ENCODE assay signal across 15 cellular contexts in the genomic region with DNA sequence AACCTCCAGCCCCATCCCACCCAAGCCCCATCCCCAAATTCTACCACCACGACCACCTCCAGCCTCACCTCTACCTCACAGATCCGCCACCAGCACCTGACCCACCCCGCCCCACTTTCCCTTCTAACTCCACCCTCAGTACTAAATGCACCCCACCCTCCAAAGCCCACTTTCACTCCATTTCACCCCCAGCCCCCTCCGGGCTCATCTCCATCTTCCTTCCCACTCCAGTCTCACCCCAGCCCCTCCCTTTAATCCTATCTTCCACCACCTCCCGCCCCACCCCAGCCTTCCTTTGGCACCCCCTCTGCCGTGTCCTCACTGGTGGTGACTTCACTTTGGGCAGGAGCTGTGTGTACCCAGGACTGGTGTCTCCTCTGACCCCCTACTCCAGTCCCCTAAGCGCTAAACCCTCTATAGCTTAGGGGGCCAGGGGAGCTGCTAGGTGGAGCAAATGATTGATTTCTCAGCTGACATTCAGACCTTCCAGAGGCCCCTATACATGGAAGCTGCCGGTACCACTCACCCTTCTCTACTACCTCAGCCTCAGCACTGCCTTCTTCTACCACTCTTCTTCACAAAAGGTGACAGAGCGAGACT. TPM values are rescaled to one million over a fixed set of nuclear protein-coding genes. Genes with fewer than 3 reads are reported as not detected.
DNase-seq lines count a peak whose midpoint lies in the region; ATAC-seq, FAIRE-seq and TF ChIP-seq lines count a peak whose summit lies in the region.
"Had no signal": no experiment of that assay in that cellular context is flagged by ENCODE, and none has a peak within 500 bp of the region (broad histone marks: within the 10 kb centered on the region; RNA-seq: fewer than 3 reads in every experiment).

No MANE protein-coding gene starts in this region.

- intact Hi-C loops in Caco-2 (cut with micrococcal nuclease; ENCODE audit: unreplicated experiment), result no loop called here

- H2AFZ ChIP-seq in osteoblast (ENCODE audit: low read length), result peak overlapping the region; percentile 33

- BruUV-seq in Caco-2 (replicated peaks; lab: Mats Ljungman, UMichigan), result no TSS peak

- H3K27ac Mint-ChIP-seq in endothelial cell (ENCODE audit: unreplicated experiment) (peak overlapping the region; percentile 52), Caco-2 (ENCODE audit: unreplicated experiment) (no peak overlapping the region)
- no peak overlapping the region for H3K27ac Mint-ChIP-seq in stimulated activated naive B cell treated with anti-CD40 and anti-IgM and Interleukin-4, amounts not matched to agents 10 μg/mL and 1 μg/mL and 100 μg/mL, for 72 hours
- H3K27ac Mint-ChIP-seq: CD8-positive, alpha-beta T cell had no signal

- no peaks in the 10 kb centered on the region for H3K9me3 ChIP-seq in A549
- no peaks in the 10 kb centered on the region for H3K9me3 ChIP-seq in osteoblast (ENCODE audit: low read depth, low read length)
- H3K9me3 ChIP-seq in Caco-2, result no peaks in the 10 kb centered on the region
- H3K9me3 ChIP-seq: tibial nerve had no signal

- H3K27ac ChIP-seq in A549 (peak overlapping the region; percentile 77 to 89), RWPE1 (peak overlapping the region; percentile 85), osteoblast (ENCODE audit: low read depth, low read length) (peak overlapping the region; percentile 95)
- H3K27ac ChIP-seq: KMS-11 had no signal

- CTCF ChIA-PET in A549 (lab: Yijun Ruan, JAX), result interaction anchor here (0.8 to 12.5 kb wide), 17 partner anchors 9 to 361 kb away, joined by 3 to 306 read pairs (median 4); no protein-coding TSS in a partner anchor
- CTCF ChIA-PET in RWPE1 (lab: Yijun Ruan, JAX), result interaction anchor here (1.1 to 4.2 kb wide), 2 partner anchors 34 to 307 kb away, joined by 3 to 46 read pairs; no protein-coding TSS in a partner anchor
- CTCF ChIA-PET in Caco-2 (lab: Charles Lee), result interaction anchor here (1.0 to 2.6 kb wide), 3 partner anchors 10 to 408 kb away, joined by 3 to 9 read pairs (median 3); no protein-coding TSS in a partner anchor

- POLR2A ChIA-PET in A549 (lab: Yijun Ruan, JAX), result no interaction called here
- POLR2A ChIA-PET in RWPE1 (lab: Yijun Ruan, JAX; ENCODE audit: low non-redundant PET), result no interaction called here
- POLR2A ChIA-PET in Caco-2 (lab: Charles Lee), result no interaction called here

- TF ChIP-seq CTCF in A549 (IDR thresholded peaks at IDR 0.05) (no peak), RWPE1 (conservative IDR thresholded peaks at IDR 0.05; ENCODE audit: low read depth) (no peak), endothelial cell (IDR thresholded peaks at IDR 0.05; ENCODE audit: unreplicated experiment) (no peak), osteoblast (IDR thresholded peaks at IDR 0.05; ENCODE audit: extremely low read depth, low read depth, low read length) (no peak), Caco-2 (IDR thresholded peaks at IDR 0.05; ENCODE audit: insufficient read depth in 1 of 2, low read depth in 1 of 2, low read length in 1 of 2, severe bottlenecking in 1 of 2, unreplicated experiment in 1 of 2) (no peak)

- H3K4me1 Mint-ChIP-seq in endothelial cell (ENCODE audit: unreplicated experiment), result peaks cover 64% of the 10 kb centered on the region
- H3K4me1 Mint-ChIP-seq in stimulated activated naive B cell treated with anti-CD40 and anti-IgM and Interleukin-4, amounts not matched to agents 10 μg/mL and 1 μg/mL and 100 μg/mL, for 72 hours, result peaks cover 46 to 53% of the 10 kb centered on the region in 2 donors
- peaks cover 46% of the 10 kb centered on the region for H3K4me1 Mint-ChIP-seq in Caco-2 (ENCODE audit: low read depth, unreplicated experiment)

- H3K27me3 Mint-ChIP-seq in endothelial cell (ENCODE audit: unreplicated experiment) (peaks cover 25% of the 10 kb centered on the region), Caco-2 (ENCODE audit: insufficient read depth, unreplicated experiment) (no peaks in the 10 kb centered on the region)
- H3K27me3 Mint-ChIP-seq in stimulated activated naive B cell treated with anti-CD40 and anti-IgM and Interleukin-4, amounts not matched to agents 10 μg/mL and 1 μg/mL and 100 μg/mL, for 72 hours, result no peaks in the 10 kb centered on the region

- peaks cover 16% of the 10 kb centered on the region for H4K20me1 ChIP-seq in osteoblast (ENCODE audit: insufficient read depth, low read length)

- ATAC-seq in A549, result peak in 1 of 2 experiments; percentile 9; a peak in 3 of 6 replicates
- no peak for ATAC-seq in stimulated activated naive B cell treated with anti-CD40 and anti-IgM and Interleukin-4, amounts not matched to agents 10 μg/mL and 1 μg/mL and 100 μg/mL, for 72 hours (replicated peaks)
- ATAC-seq: CD8-positive, alpha-beta T cell; naive thymus-derived CD8-positive, alpha-beta T cell had no signal

- DNase-seq in A549 (ENCODE audit: low read depth in 1 of 2, low spot score in 1 of 2), result peak in 1 of 2 experiments; percentile 51
- no peak for DNase-seq in RWPE1 (ENCODE audit: low spot score)
- no peak for DNase-seq in endothelial cell (ENCODE audit: low spot score)
- DNase-seq in osteoblast (ENCODE audit: insufficient read length, low spot score, missing footprints), result no peak
- no peak for DNase-seq in stimulated activated naive B cell treated with anti-CD40 and anti-IgM and Interleukin-4, amounts not matched to agents 10 μg/mL and 1 μg/mL and 100 μg/mL, for 72 hours
- no peak for DNase-seq in Caco-2
- DNase-seq in T-helper 2 cell, result no peak
- no peak for DNase-seq in KBM-7
- DNase-seq: activated CD4-positive, CD25-positive, alpha-beta regulatory T cell; activated gamma-delta T cell treated with Interleukin-2 at 50 U/mL for 16 hours; naive thymus-derived CD8-positive, alpha-beta T cell had no signal

- in situ Hi-C loops in KBM-7 (cut with MboI; ENCODE audit: low pct_unique_long_range_greater_than_20kb, low sequenced_read_pairs), result no loop called here

- WGBS in A549 (ENCODE audit: missing lambda C conversion rate), result 25% methylated on average over 6 of the region's 9 CpGs

- H3K4me3 Mint-ChIP-seq in endothelial cell (ENCODE audit: unreplicated experiment), result peak overlapping the region; percentile 51
- H3K4me3 Mint-ChIP-seq in stimulated activated naive B cell treated with anti-CD40 and anti-IgM and Interleukin-4, amounts not matched to agents 10 μg/mL and 1 μg/mL and 100 μg/mL, for 72 hours, result no peak overlapping the region
- no peak overlapping the region for H3K4me3 Mint-ChIP-seq in Caco-2 (ENCODE audit: unreplicated experiment)
- H3K4me3 Mint-ChIP-seq: CD8-positive, alpha-beta T cell had no signal

- H3K4me2 ChIP-seq in A549 (peak overlapping the region; percentile 91), osteoblast (ENCODE audit: insufficient read depth, low read length) (peak overlapping the region; percentile 67)

- FAIRE-seq in A549 (lab: Jason Lieb, UNC), result no peak

- H3K36me3 Mint-ChIP-seq in endothelial cell (ENCODE audit: low read depth, unreplicated experiment), result peaks cover 52% of the 10 kb centered on the region
- H3K36me3 Mint-ChIP-seq in stimulated activated naive B cell treated with anti-CD40 and anti-IgM and Interleukin-4, amounts not matched to agents 10 μg/mL and 1 μg/mL and 100 μg/mL, for 72 hours, result peaks cover 0 to 1% of the 10 kb centered on the region in 2 donors
- peaks cover 10% of the 10 kb centered on the region for H3K36me3 Mint-ChIP-seq in Caco-2 (ENCODE audit: insufficient read depth, unreplicated experiment)

- peaks cover 19% of the 10 kb centered on the region for H3K79me2 ChIP-seq in osteoblast (ENCODE audit: insufficient read depth, low read length)

- H3K27me3 ChIP-seq in osteoblast (ENCODE audit: insufficient read depth, low read length) (no peaks in the 10 kb centered on the region), Caco-2 (replicated peaks; ENCODE audit: control insufficient read depth, insufficient read depth, low read length) (no peaks in the 10 kb centered on the region)
- H3K27me3 ChIP-seq: tibial nerve had no signal

- no peak for TF ChIP-seq EP300 in A549 (IDR thresholded peaks at IDR 0.05)

- H3K9me3 Mint-ChIP-seq in endothelial cell (ENCODE audit: unreplicated experiment), result no peaks in the 10 kb centered on the region
- H3K9me3 Mint-ChIP-seq in stimulated activated naive B cell treated with anti-CD40 and anti-IgM and Interleukin-4, amounts not matched to agents 10 μg/mL and 1 μg/mL and 100 μg/mL, for 72 hours, result peaks cover 3 to 5% of the 10 kb centered on the region in 2 donors
- no peaks in the 10 kb centered on the region for H3K9me3 Mint-ChIP-seq in Caco-2 (ENCODE audit: unreplicated experiment)
- H3K9me3 Mint-ChIP-seq: CD8-positive, alpha-beta T cell; naive thymus-derived CD8-positive, alpha-beta T cell had no signal

- H3K36me3 ChIP-seq in osteoblast (ENCODE audit: insufficient read depth, low read length) (no peaks in the 10 kb centered on the region), Caco-2 (ENCODE audit: control insufficient read depth, insufficient read depth, low read length) (peaks cover under 1% of the 10 kb centered on the region; the same call in 1 of the 2 replicates)

- peaks cover 47% of the 10 kb centered on the region for H3K4me1 ChIP-seq in A549
- peaks cover 30% of the 10 kb centered on the region for H3K4me1 ChIP-seq in osteoblast (ENCODE audit: insufficient read depth, low read length)
- peaks cover 13% of the 10 kb centered on the region for H3K4me1 ChIP-seq in Caco-2

- H3K4me3 ChIP-seq in A549, result peak overlapping the region; percentile 18; the same call in 1 of the 3 replicates
- peak overlapping the region; percentile 11 for H3K4me3 ChIP-seq in osteoblast (ENCODE audit: insufficient read depth, low read length)
- no peak overlapping the region for H3K4me3 ChIP-seq in Caco-2 (ENCODE audit: low read depth, low read length)
- H3K4me3 ChIP-seq: tibial nerve had no signal

- no peak for TF ChIP-seq POLR2A in A549 (IDR thresholded peaks at IDR 0.05; ENCODE audit: low read length)

- TF ChIP-seq RAD21 in A549 (conservative IDR thresholded peaks at IDR 0.05 in 1 of 2, IDR thresholded peaks at IDR 0.05 in 1 of 2), result no peak

TF ChIP-seq in A549, 52 proteins besides CTCF, POLR2A, EP300 and RAD21 (continues in another document):
- TF ChIP-seq PHF8 (IDR thresholded peaks at IDR 0.05; ENCODE audit: borderline replicate concordance, low read depth), result no peak

RNA-seq across cellular contexts. Expression of gene NSFL1C, which starts 2.8 kb away (rescaled TPM):
- polyA plus RNA-seq in A549 (2011; rRNA removed), result 53.2 and 56.6 TPM in 2 replicates
- polyA plus RNA-seq in A549 (2012; cell fraction: cytosol; rRNA removed), result 44.0 and 54.8 TPM in 2 replicates
- polyA plus RNA-seq in A549 (2012; cell fraction: nucleus; rRNA removed), result 46.1 and 64.4 TPM in 2 replicates
- polyA plus RNA-seq in A549 (2017; fragmentation: RNase III; extraction: RNeasy Plus Mini Kit Qiagen cat#74134 plus additional on column Dnase treatment), result 117 to 136 TPM (median 125 TPM) in 3 replicates
- 32.6 and 45.7 TPM in 2 replicates for polyA minus RNA-seq in A549 (2011; rRNA and poly(A)+ RNA removed)
- 104 TPM for total RNA-seq in endothelial cell (ENCODE audit: unreplicated experiment)
- 23.0 and 30.0 TPM in 2 replicates for total RNA-seq in osteoblast
- total RNA-seq in Caco-2 (2022), result 104 and 119 TPM in 2 replicates

RNA-seq across cellular contexts. Expression of gene SIRPB2, which starts 21.8 kb away (rescaled TPM):
- polyA plus RNA-seq in A549 (2011; rRNA removed) (not detected in 2 replicates), A549 (2017; fragmentation: RNase III; extraction: RNeasy Plus Mini Kit Qiagen cat#74134 plus additional on column Dnase treatment) (not detected in 3 replicates)
- polyA plus RNA-seq in A549 (2012; cell fraction: cytosol; rRNA removed), result not detected in 2 replicates
- polyA plus RNA-seq in A549 (2012; cell fraction: nucleus; rRNA removed), result not detected in 2 replicates
- not detected in 2 replicates for polyA minus RNA-seq in A549 (2011; rRNA and poly(A)+ RNA removed)
- total RNA-seq in endothelial cell (ENCODE audit: unreplicated experiment) (41.5 TPM), osteoblast (under 0.01 TPM in 1 of 2 replicates, not detected in the other), Caco-2 (2022) (not detected in 2 replicates)
- total RNA-seq: A172; CD8-positive, alpha-beta T cell; naive thymus-derived CD8-positive, alpha-beta T cell had no signal
- polyA plus RNA-seq: naive thymus-derived CD8-positive, alpha-beta T cell had no signal

Comparison
In these comparisons a context has a peak if more than half of its experiments do, and no peak if none do; other contexts are left out.
1. RNA of gene SIRPB2, which starts 21.8 kb away (total RNA-seq): 41.5 TPM in endothelial cell (single experiment); under 0.01 TPM in osteoblast and not detected in Caco-2; every median in the first group is over 10 times any median in the second.
2. Peak in every context shown above with its lines, with median percentiles within 50 percentile points of each other: H3K27ac ChIP-seq.